ENCODE assay signal across 14 cellular contexts in the genomic region with DNA sequence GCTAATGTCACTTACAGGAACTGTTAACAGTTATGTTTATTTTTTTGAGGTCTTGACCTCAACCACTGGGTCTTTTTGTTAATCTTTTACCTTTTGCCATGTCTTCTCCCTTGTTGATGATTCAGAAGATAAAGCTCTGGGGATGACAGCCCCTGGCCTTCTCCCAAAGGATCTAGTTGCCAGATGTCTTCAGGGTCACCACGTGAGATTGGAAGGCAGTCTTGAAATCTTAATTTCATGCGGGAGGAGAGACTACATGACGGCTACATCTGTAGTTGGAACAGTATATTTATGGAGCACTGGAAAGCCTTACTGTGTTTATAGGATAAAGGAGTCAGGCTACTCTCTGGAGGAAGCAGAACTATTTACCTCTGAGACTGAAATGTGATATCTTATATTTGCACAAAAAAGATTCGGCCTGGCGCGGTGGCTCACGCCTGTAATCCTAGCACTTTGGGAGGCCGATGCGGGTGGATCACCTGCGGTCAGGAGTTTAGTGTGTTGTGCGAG. TPM values are rescaled to one million over a fixed set of nuclear protein-coding genes. Genes with fewer than 3 reads are reported as not detected.
A peak's percentile ranks its signal among the peaks of the same experiment; 100 is the strongest.
DNase-seq lines count a peak whose midpoint lies in the region; ATAC-seq, FAIRE-seq and TF ChIP-seq lines count a peak whose summit lies in the region.
"Had no signal": no experiment of that assay in that cellular context is flagged by ENCODE, and none has a peak within 500 bp of the region (broad histone marks: within the 10 kb centered on the region; RNA-seq: fewer than 3 reads in every experiment).

No MANE protein-coding gene starts in this region.

- no peak overlapping the region for H2BK12ac ChIP-seq in H1 (ENCODE audit: low read depth, low read length)

- peak overlapping the region; percentile 84 for H3K27ac Mint-ChIP-seq in T-helper 2 cell treated with Interferon-gamma antibody and Interleukin-4, amounts not matched to agents 5 μg/mL and 100 μg/mL, for 36 hours
- peak overlapping the region; percentile 12 for H3K27ac Mint-ChIP-seq in osteocyte (ENCODE audit: unreplicated experiment)
- H3K27ac Mint-ChIP-seq: progenitor cell of endocrine pancreas had no signal

- H3K4me1 ChIP-seq in HUES6 (ENCODE audit: control insufficient read depth, insufficient read depth, low read length) (peaks cover 55% of the 10 kb centered on the region), H1 (replicated peaks in 1 of 4; ENCODE audit: control insufficient read depth in 3 of 4, insufficient read depth in 4 of 4, low read length in 3 of 4) (peaks cover 6 to 22% (median 16%) of the 10 kb centered on the region in 4 experiments; a peak in 6 of 7 replicates)

- H3K23ac ChIP-seq in H1 (ENCODE audit: insufficient read length): no peak overlapping the region

- peaks cover 50% of the 10 kb centered on the region for H3K36me3 Mint-ChIP-seq in T-helper 2 cell treated with Interferon-gamma antibody and Interleukin-4, amounts not matched to agents 5 μg/mL and 100 μg/mL, for 36 hours (ENCODE audit: low read depth)
- H3K36me3 Mint-ChIP-seq in osteocyte (ENCODE audit: unreplicated experiment): peaks cover 34% of the 10 kb centered on the region

- H4K5ac ChIP-seq in H1 (ENCODE audit: insufficient read length, low read depth, low read length): no peak overlapping the region

- no peak for TF ChIP-seq EP300 in H1 (IDR thresholded peaks at IDR 0.05; ENCODE audit: borderline replicate concordance in 1 of 2, low read depth in 2 of 2, low read length in 2 of 2)

- no peak overlapping the region for H2BK120ac ChIP-seq in H1 (replicated peaks; ENCODE audit: low read depth, low read length)

- H2BK20ac ChIP-seq in H1 (ENCODE audit: low read length): no peak overlapping the region

- POLR2A ChIA-PET in H1 (lab: Charles Lee; ENCODE audit: partially characterized antibody): interaction anchor here (0.9 to 1.4 kb wide), 4 partner anchors 13 to 48 kb away, joined by 3 to 5 read pairs (median 4); no protein-coding TSS in a partner anchor

- H3K36me3 ChIP-seq in HUES6 (ENCODE audit: control insufficient read depth, insufficient read depth, low read length) (peaks cover 37% of the 10 kb centered on the region), H1 (ENCODE audit: control insufficient read depth in 2 of 4, insufficient read depth in 4 of 4, low read length in 3 of 4) (peaks cover 10 to 37% (median 35%) of the 10 kb centered on the region in 4 experiments)

- H4K8ac ChIP-seq in H1 (ENCODE audit: extremely low read depth, insufficient read depth, low read length): no peak overlapping the region

- no peaks in the 10 kb centered on the region for H3K9me3 Mint-ChIP-seq in T-helper 2 cell treated with Interferon-gamma antibody and Interleukin-4, amounts not matched to agents 5 μg/mL and 100 μg/mL, for 36 hours
- H3K9me3 Mint-ChIP-seq in osteocyte (ENCODE audit: unreplicated experiment): no peaks in the 10 kb centered on the region

- no peak overlapping the region for H3K14ac ChIP-seq in H1 (ENCODE audit: insufficient read length)

- H2AK5ac ChIP-seq in H1 (ENCODE audit: low read depth, low read length): 0 out of 2 replicates have a peak overlapping the region, but pooled peaks have one; percentile 71

- H3K27me3 ChIP-seq in HUES6 (ENCODE audit: control insufficient read depth, insufficient read depth, low read length) (no peaks in the 10 kb centered on the region), H1 (replicated peaks in 1 of 4; ENCODE audit: control insufficient read depth in 3 of 4, extremely low read depth in 1 of 4, insufficient read depth in 3 of 4, low read length in 3 of 4) (no peaks in the 10 kb centered on the region)
- H3K27me3 ChIP-seq: suprapubic skin had no signal

- peaks cover 11% of the 10 kb centered on the region; the same call in 1 of the 2 replicates for H3K79me1 ChIP-seq in H1 (ENCODE audit: low read depth, low read length)

- no peaks in the 10 kb centered on the region for H3K9me3 ChIP-seq in HUES6 (ENCODE audit: control insufficient read depth, insufficient read depth, low read depth, low read length)
- no peaks in the 10 kb centered on the region for H3K9me3 ChIP-seq in H1 (ENCODE audit: insufficient read depth in 2 of 2, low read depth in 1 of 2, low read length in 1 of 2)
- H3K9me3 ChIP-seq: lower lobe of right lung, suprapubic skin had no signal

- H3K9ac ChIP-seq in HUES6 (ENCODE audit: low read length) (peak overlapping the region; percentile 41), H1 (replicated peaks in 1 of 4; ENCODE audit: extremely low read depth in 1 of 4, low read depth in 3 of 4, low read length in 3 of 4) (no peak overlapping the region)

- no peaks in the 10 kb centered on the region for H3K27me3 Mint-ChIP-seq in T-helper 2 cell treated with Interferon-gamma antibody and Interleukin-4, amounts not matched to agents 5 μg/mL and 100 μg/mL, for 36 hours (ENCODE audit: low read depth)
- H3K27me3 Mint-ChIP-seq in osteocyte (ENCODE audit: unreplicated experiment): no peaks in the 10 kb centered on the region
- H3K27me3 Mint-ChIP-seq: progenitor cell of endocrine pancreas had no signal

- no peak overlapping the region for H2AFZ ChIP-seq in H1 (ENCODE audit: low read length)

- TF ChIP-seq CTCF in H1 (IDR thresholded peaks at IDR 0.05; ENCODE audit: control extremely low read depth in 1 of 3, insufficient read depth in 1 of 3, low read depth in 1 of 3, low read length in 3 of 3) (no peak), osteocyte (IDR thresholded peaks at IDR 0.05) (no peak)

- no peak overlapping the region for H2BK15ac ChIP-seq in H1 (ENCODE audit: low read length)

- TF ChIP-seq POLR2A in H1 (IDR thresholded peaks at IDR 0.05; ENCODE audit: control extremely low read depth in 1 of 2, low read depth in 2 of 2, low read length in 2 of 2): no peak

- no peak for FAIRE-seq in H1 (lab: Jason Lieb, UNC)

- H4K20me1 ChIP-seq in H1 (replicated peaks in 1 of 2; ENCODE audit: control insufficient read depth in 1 of 2, insufficient read depth in 2 of 2, low read length in 2 of 2): peaks cover 20 to 22% of the 10 kb centered on the region in 2 experiments

- H3K56ac ChIP-seq in H1 (replicated peaks; ENCODE audit: insufficient read length, low read depth, low read length): no peak overlapping the region

- H3K4ac ChIP-seq in H1 (replicated peaks; ENCODE audit: insufficient read length, low read depth, low read length): no peak overlapping the region

- 0 out of 2 replicates have a peak overlapping the region, but pooled peaks have one; percentile 65 for H3K27ac ChIP-seq in HUES6 (ENCODE audit: low read depth, low read length)
- H3K27ac ChIP-seq in H1 (ENCODE audit: low read depth, low read length): no peak overlapping the region
- H3K27ac ChIP-seq: lower lobe of right lung, RWPE1, suprapubic skin had no signal

- peaks cover 13% of the 10 kb centered on the region for H3K23me2 ChIP-seq in H1 (ENCODE audit: low read depth, low read length)

- peaks cover 55% of the 10 kb centered on the region for H3K4me1 Mint-ChIP-seq in T-helper 2 cell treated with Interferon-gamma antibody and Interleukin-4, amounts not matched to agents 5 μg/mL and 100 μg/mL, for 36 hours (ENCODE audit: low read depth)
- H3K4me1 Mint-ChIP-seq in osteocyte (ENCODE audit: unreplicated experiment): peaks cover 43% of the 10 kb centered on the region

- TF ChIP-seq RAD21 in H1 (IDR thresholded peaks at IDR 0.05 in 1 of 2, conservative IDR thresholded peaks at IDR 0.05 in 1 of 2; ENCODE audit: low read depth in 2 of 2, low read length in 2 of 2): no peak

- H3K4me3 ChIP-seq in HUES6 (ENCODE audit: low read depth, low read length) (no peak overlapping the region), H1 (ENCODE audit: extremely low read depth in 1 of 4, insufficient read depth in 2 of 4, low read depth in 3 of 4, low read length in 4 of 4) (no peak overlapping the region)
- H3K4me3 ChIP-seq: lower lobe of right lung, suprapubic skin had no signal

- H3K79me2 ChIP-seq in H1 (ENCODE audit: control insufficient read depth in 1 of 2, insufficient read depth in 2 of 2, low read length in 2 of 2): peaks cover 40 to 79% of the 10 kb centered on the region in 2 experiments

- CTCF ChIA-PET in H1 (lab: Charles Lee; ENCODE audit: partially characterized antibody): interaction anchor here (0.9 to 10.4 kb wide), 4 partner anchors 12 to 109 kb away, joined by 3 to 87 read pairs (median 3); no protein-coding TSS in a partner anchor

- no peak for DNase-seq in T-helper 2 cell treated with Interferon-gamma antibody and Interleukin-4, amounts not matched to agents 5 μg/mL and 100 μg/mL, for 36 hours (ENCODE audit: low spot score)
- no peak for DNase-seq in T-helper 2 cell
- DNase-seq in H1 (ENCODE audit: low read depth in 1 of 2, low spot score in 2 of 2): no peak
- DNase-seq in osteocyte (ENCODE audit: extremely low spot score, unreplicated experiment): no peak
- no peak for DNase-seq in GM03348 (ENCODE audit: low spot score)
- DNase-seq: activated effector memory CD4-positive, alpha-beta T cell treated with anti-CD3 and anti-CD28 coated beads, Interleukin-2, amount 50 U/mL, for 16 hours; Karpas-422; lower lobe of right lung had no signal

- 87% methylated on average over 11 of the region's 11 CpGs; no CpG with 5 or more reads in 1 of the 2 experiments for WGBS in H1 (ENCODE audit: extremely low coverage in 1 of 2, insufficient coverage in 1 of 2, insufficient read length in 1 of 2, insufficient replicate concordance in 2 of 2, low coverage in 1 of 2, low lambda C conversion rate in 2 of 2, missing lambda C conversion rate in 1 of 2), 2 experiments

- peak overlapping the region; percentile 44 for H3K4me3 Mint-ChIP-seq in T-helper 2 cell treated with Interferon-gamma antibody and Interleukin-4, amounts not matched to agents 5 μg/mL and 100 μg/mL, for 36 hours
- no peak overlapping the region for H3K4me3 Mint-ChIP-seq in osteocyte (ENCODE audit: unreplicated experiment)

- ATAC-seq in GM19035 (IDR thresholded peaks at IDR 0.05; ENCODE audit: unreplicated experiment) (no peak), GM18517 (IDR thresholded peaks at IDR 0.05; ENCODE audit: unreplicated experiment) (no peak)
- ATAC-seq: lower lobe of right lung had no signal

- no peak overlapping the region for H2BK5ac ChIP-seq in H1 (ENCODE audit: low read depth, low read length)

- no peak overlapping the region for H4K91ac ChIP-seq in H1 (replicated peaks; ENCODE audit: insufficient read length, low read length)

- peak overlapping the region in 1 of 2 experiments; percentile 61; a peak in 2 of 4 replicates for H3K4me2 ChIP-seq in H1 (ENCODE audit: insufficient read depth in 1 of 2, low read depth in 2 of 2, low read length in 2 of 2)

- no peak overlapping the region for H3K18ac ChIP-seq in H1 (ENCODE audit: extremely low read depth, low read length)

RNA-seq across cellular contexts. Expression of a gene that starts 5.6 kb away (rescaled TPM):
- total RNA-seq in H1 (2021; fragmentation: NEBNext Ultra II Directional; extraction: Animal tissue kit (Norgen Biotek cat#: 25700)): 260 and 266 TPM in 2 replicates
- 34.4 and 37.1 TPM in 2 replicates for polyA plus RNA-seq in H1 (2011; rRNA removed)
- polyA plus RNA-seq in H1 (2011; cell fraction: cytosol; rRNA removed): 50.8 TPM
- 26.0 TPM for polyA plus RNA-seq in H1 (2011; cell fraction: nucleus; rRNA removed)
- polyA plus RNA-seq in H1 (2012, experiment 1 of 2): 98.6 to 133 TPM (median 116 TPM) in 4 replicates
- polyA plus RNA-seq in H1 (2012, experiment 2 of 2): 61.6 TPM
- 141 TPM for polyA plus RNA-seq in H1 (2013, experiment 1 of 2)
- 191 TPM for polyA plus RNA-seq in H1 (2013, experiment 2 of 2)
- polyA minus RNA-seq in H1 (2011; rRNA and poly(A)+ RNA removed): 89.4 and 147 TPM in 2 replicates
- polyA minus RNA-seq in H1 (2011; cell fraction: cytosol; rRNA and poly(A)+ RNA removed): 75.7 TPM
- 32.8 TPM for polyA minus RNA-seq in H1 (2011; cell fraction: nucleus; rRNA and poly(A)+ RNA removed)
- 129 TPM in 2 replicates for total RNA-seq in osteocyte

RNA-seq across cellular contexts. Expression of a gene that starts 17.7 kb away (rescaled TPM):
- 50.1 and 51.9 TPM in 2 replicates for total RNA-seq in H1 (2021; fragmentation: NEBNext Ultra II Directional; extraction: Animal tissue kit (Norgen Biotek cat#: 25700))
- 40.5 and 40.6 TPM in 2 replicates for polyA plus RNA-seq in H1 (2011; rRNA removed)
- polyA plus RNA-seq in H1 (2011; cell fraction: cytosol; rRNA removed): 51.3 TPM
- polyA plus RNA-seq in H1 (2011; cell fraction: nucleus; rRNA removed): 36.7 TPM
- 39.9 to 51.9 TPM (median 44.9 TPM) in 4 replicates for polyA plus RNA-seq in H1 (2012, experiment 1 of 2)
- 18.4 TPM for polyA plus RNA-seq in H1 (2012, experiment 2 of 2)
- 22.7 TPM for polyA plus RNA-seq in H1 (2013, experiment 1 of 2)
- polyA plus RNA-seq in H1 (2013, experiment 2 of 2): 21.6 TPM
- 59.9 and 64.9 TPM in 2 replicates for polyA minus RNA-seq in H1 (2011; rRNA and poly(A)+ RNA removed)
- polyA minus RNA-seq in H1 (2011; cell fraction: cytosol; rRNA and poly(A)+ RNA removed): 33.0 TPM
- polyA minus RNA-seq in H1 (2011; cell fraction: nucleus; rRNA and poly(A)+ RNA removed): 28.7 TPM
- 26.8 and 27.9 TPM in 2 replicates for total RNA-seq in osteocyte

RNA-seq across cellular contexts. Expression of a gene that starts 33.0 kb away (rescaled TPM):
- total RNA-seq in H1 (2021; fragmentation: NEBNext Ultra II Directional; extraction: Animal tissue kit (Norgen Biotek cat#: 25700)): 3.9 and 4.9 TPM in 2 replicates
- 7.5 and 8.7 TPM in 2 replicates for polyA plus RNA-seq in H1 (2011; rRNA removed)
- polyA plus RNA-seq in H1 (2011; cell fraction: cytosol; rRNA removed): 8.2 TPM
- 11.5 TPM for polyA plus RNA-seq in H1 (2011; cell fraction: nucleus; rRNA removed)
- polyA plus RNA-seq in H1 (2012, experiment 1 of 2): 3.4 to 8.5 TPM (median 6.3 TPM) in 4 replicates
- 4.5 TPM for polyA plus RNA-seq in H1 (2012, experiment 2 of 2)
- 2.9 TPM for polyA plus RNA-seq in H1 (2013, experiment 1 of 2)
- 2.5 TPM for polyA plus RNA-seq in H1 (2013, experiment 2 of 2)
- 1.3 and 2.9 TPM in 2 replicates for polyA minus RNA-seq in H1 (2011; rRNA and poly(A)+ RNA removed)
- 3.9 TPM for polyA minus RNA-seq in H1 (2011; cell fraction: cytosol; rRNA and poly(A)+ RNA removed)
- 3.2 TPM for polyA minus RNA-seq in H1 (2011; cell fraction: nucleus; rRNA and poly(A)+ RNA removed)
- 4.6 and 4.9 TPM in 2 replicates for total RNA-seq in osteocyte

RNA-seq across cellular contexts. Expression of a gene that starts 52.2 kb away (rescaled TPM):
- total RNA-seq in H1 (2021; fragmentation: NEBNext Ultra II Directional; extraction: Animal tissue kit (Norgen Biotek cat#: 25700)): 7.4 and 8.5 TPM in 2 replicates
- polyA plus RNA-seq in H1 (2011; rRNA removed): 3.9 and 4.5 TPM in 2 replicates
- polyA plus RNA-seq in H1 (2011; cell fraction: cytosol; rRNA removed): 5.9 TPM
- 6.8 TPM for polyA plus RNA-seq in H1 (2011; cell fraction: nucleus; rRNA removed)
- 6.0 to 8.6 TPM (median 7.8 TPM) in 4 replicates for polyA plus RNA-seq in H1 (2012, experiment 1 of 2)
- polyA plus RNA-seq in H1 (2012, experiment 2 of 2): 4.0 TPM
- polyA plus RNA-seq in H1 (2013, experiment 1 of 2): 2.8 TPM
- polyA plus RNA-seq in H1 (2013, experiment 2 of 2): 2.7 TPM
- polyA minus RNA-seq in H1 (2011; rRNA and poly(A)+ RNA removed): 4.9 and 5.4 TPM in 2 replicates
- polyA minus RNA-seq in H1 (2011; cell fraction: cytosol; rRNA and poly(A)+ RNA removed): 1.6 TPM
- 5.4 TPM for polyA minus RNA-seq in H1 (2011; cell fraction: nucleus; rRNA and poly(A)+ RNA removed)
- not detected in 2 replicates for total RNA-seq in osteocyte
